17 cellular contexts compared by ENCODE assay signal in genomic region chr18:2964349-2965010, GRCh38. TPM values are rescaled to one million over a fixed set of nuclear protein-coding genes. Genes with fewer than 3 reads are reported as not detected.
DNase-seq lines count a peak whose midpoint lies in the region; ATAC-seq, FAIRE-seq and TF ChIP-seq lines count a peak whose summit lies in the region.
"Had no signal": no experiment of that assay in that cellular context is flagged by ENCODE, and none has a peak within 500 bp of the region (broad histone marks: within the 10 kb centered on the region; RNA-seq: fewer than 3 reads in every experiment).

No MANE protein-coding gene starts in this region.

- CTCF ChIA-PET in activated CD8-positive, alpha-beta memory T cell treated with anti-CD3 and anti-CD28 coated beads, Interleukin-2, amount 10 ng/mL, durations not matched to agents 7 days and 5 days (lab: Charles Lee) = interaction anchor here (1.0 to 10.9 kb wide), 5 partner anchors 14 to 99 kb away, joined by 5 to 111 read pairs (median 5); no protein-coding TSS in a partner anchor
- CTCF ChIA-PET in K562 (lab: Yijun Ruan, JAX; ENCODE audit: low intra/inter-chr PET ratio) = no interaction called here

- in situ Hi-C loops in K562 (cut with MboI) = no loop called here

- FAIRE-seq in K562 (lab: Jason Lieb, UNC) = no peak
- FAIRE-seq: endothelial cell of umbilical vein, frontal cortex had no signal

- H3K9me1 ChIP-seq in K562 (ENCODE audit: control insufficient read depth, insufficient read depth, low read length) = no peaks in the 10 kb centered on the region

- no peak for TF ChIP-seq POLR2A in K562 (conservative IDR thresholded peaks at IDR 0.05)

- TF ChIP-seq EP300 in K562 (IDR thresholded peaks at IDR 0.05; ENCODE audit: low read length) = no peak

- H3K36me3 Mint-ChIP-seq in activated CD8-positive, alpha-beta memory T cell treated with anti-CD3 and anti-CD28 coated beads, Interleukin-2, amount 10 ng/mL, durations not matched to agents 7 days and 5 days = peaks cover 20% of the 10 kb centered on the region
- peaks cover 45% of the 10 kb centered on the region for H3K36me3 Mint-ChIP-seq in stimulated activated effector memory CD8-positive, alpha-beta T cell treated with anti-CD3 and anti-CD28 coated beads, Interleukin-12 subunit alpha, Interleukin-12 subunit beta, amount 100 ng/mL, for 72 hours

- H4K20me1 ChIP-seq in OCI-LY3 (ENCODE audit: insufficient read depth, low read length) = no peaks in the 10 kb centered on the region
- peaks cover 9% of the 10 kb centered on the region for H4K20me1 ChIP-seq in K562 (replicated peaks; ENCODE audit: control insufficient read depth, insufficient read depth, low read length)

- no peaks in the 10 kb centered on the region for H3K27me3 ChIP-seq in OCI-LY3 (ENCODE audit: low read depth, low read length)
- H3K27me3 ChIP-seq in K562 (ENCODE audit: control insufficient read depth in 2 of 2, insufficient read depth in 2 of 2, low read length in 2 of 2) = no peaks in the 10 kb centered on the region
- H3K27me3 ChIP-seq: transverse colon had no signal

- no peak for ATAC-seq in activated CD8-positive, alpha-beta memory T cell treated with anti-CD3 and anti-CD28 coated beads, Interleukin-2, amount 10 ng/mL, durations not matched to agents 7 days and 5 days
- peak; percentile 49; the same call in 2 of the 3 replicates for ATAC-seq in K562
- ATAC-seq in stimulated activated effector memory CD8-positive, alpha-beta T cell treated with anti-CD3 and anti-CD28 coated beads, Interleukin-12 subunit alpha, Interleukin-12 subunit beta, amount 100 ng/mL, for 72 hours = no peak
- ATAC-seq in GM18502 (IDR thresholded peaks at IDR 0.05; ENCODE audit: poor library complexity, unreplicated experiment) = no peak
- ATAC-seq: lower lobe of right lung had no signal

- DNase-seq in activated CD8-positive, alpha-beta memory T cell treated with anti-CD3 and anti-CD28 coated beads, Interleukin-2, amount 10 ng/mL, durations not matched to agents 7 days and 5 days = no peak
- no peak for DNase-seq in activated CD8-positive, alpha-beta memory T cell treated with anti-CD3 and anti-CD28 coated beads, Interleukin-2, amount 50 U/mL, for 48 hours
- no peak for DNase-seq in K562 (ENCODE audit: extremely low read depth in 1 of 4, low spot score in 3 of 4)
- DNase-seq in stimulated activated effector memory CD8-positive, alpha-beta T cell treated with anti-CD3 and anti-CD28 coated beads, Interleukin-12 subunit alpha, Interleukin-12 subunit beta, amount 100 ng/mL, for 72 hours (ENCODE audit: low spot score in 2 of 2) = no peak
- DNase-seq in DMS 273 (lab: John Stamatoyannopoulos, UW; ENCODE audit: unreplicated experiment) = no peak
- no peak for DNase-seq in SHP77 (lab: John Stamatoyannopoulos, UW)
- DNase-seq: amygdala; lower lobe of right lung; NCI-H2107; NCI-H69; stimulated activated CD4-positive, alpha-beta T cell treated with anti-CD3 and anti-CD28 coated beads, Interleukin-2, amount 100 ng/mL, for 48 hours; stimulated activated CD8-positive, alpha-beta memory T cell treated with anti-CD3 and anti-CD28 coated beads, Interleukin-4, amount 100 ng/mL, for 48 hours; transverse colon had no signal

- H3K4me3 Mint-ChIP-seq in activated CD8-positive, alpha-beta memory T cell treated with anti-CD3 and anti-CD28 coated beads, Interleukin-2, amount 10 ng/mL, durations not matched to agents 7 days and 5 days = peak overlapping the region; percentile 58
- peak overlapping the region; percentile 76 for H3K4me3 Mint-ChIP-seq in stimulated activated effector memory CD8-positive, alpha-beta T cell treated with anti-CD3 and anti-CD28 coated beads, Interleukin-12 subunit alpha, Interleukin-12 subunit beta, amount 100 ng/mL, for 72 hours

- peak overlapping the region; percentile 12 for H3K4me2 ChIP-seq in OCI-LY3 (ENCODE audit: low read length)
- H3K4me2 ChIP-seq in K562 (ENCODE audit: insufficient read depth, low read length) = no peak overlapping the region

- peak overlapping the region; percentile 99 for H3K27ac ChIP-seq in OCI-LY3 (ENCODE audit: low read length)
- H3K27ac ChIP-seq in K562 (ENCODE audit: extremely low read depth, low read depth, low read length) = no peak overlapping the region
- H3K27ac ChIP-seq: lower lobe of right lung had no signal

- peaks cover 84% of the 10 kb centered on the region for H3K4me1 Mint-ChIP-seq in activated CD8-positive, alpha-beta memory T cell treated with anti-CD3 and anti-CD28 coated beads, Interleukin-2, amount 10 ng/mL, durations not matched to agents 7 days and 5 days
- peaks cover 76% of the 10 kb centered on the region for H3K4me1 Mint-ChIP-seq in stimulated activated effector memory CD8-positive, alpha-beta T cell treated with anti-CD3 and anti-CD28 coated beads, Interleukin-12 subunit alpha, Interleukin-12 subunit beta, amount 100 ng/mL, for 72 hours

- POLR2A ChIA-PET in K562 (lab: Yijun Ruan, JAX) = interaction anchor here (1.0 to 1.7 kb wide), 2 partner anchors 12 to 13 kb away, joined by 3 to 4 read pairs; no protein-coding TSS in a partner anchor

- H3K4me3 ChIP-seq in OCI-LY3 (ENCODE audit: low read length) (no peak overlapping the region), K562 (no peak overlapping the region)
- H3K4me3 ChIP-seq: lower lobe of right lung, transverse colon had no signal

- no peaks in the 10 kb centered on the region for H3K27me3 Mint-ChIP-seq in activated CD8-positive, alpha-beta memory T cell treated with anti-CD3 and anti-CD28 coated beads, Interleukin-2, amount 10 ng/mL, durations not matched to agents 7 days and 5 days

- H3K36me3 ChIP-seq in OCI-LY3 (replicated peaks; ENCODE audit: low read depth, low read length) (peaks cover 13% of the 10 kb centered on the region), K562 (ENCODE audit: control insufficient read depth, insufficient read depth, low read length) (peaks cover 9% of the 10 kb centered on the region)
- H3K36me3 ChIP-seq: lower lobe of right lung had no signal

- H3K9ac ChIP-seq in OCI-LY3 (ENCODE audit: low read length) = peak overlapping the region; percentile 97; the same call in 1 of the 2 replicates
- no peak overlapping the region for H3K9ac ChIP-seq in K562 (ENCODE audit: insufficient read depth in 1 of 2, low read depth in 2 of 2, low read length in 2 of 2)

- H3K79me2 ChIP-seq in OCI-LY3 (ENCODE audit: low read length) (peaks cover 78% of the 10 kb centered on the region), K562 (ENCODE audit: control insufficient read depth, insufficient read depth, low read length) (peaks cover 73% of the 10 kb centered on the region)

- intact Hi-C loops in K562 (cut with micrococcal nuclease) = no loop called here

- H2AFZ ChIP-seq in OCI-LY3 (ENCODE audit: low read depth, low read length) (no peak overlapping the region), K562 (ENCODE audit: low read depth, low read length) (no peak overlapping the region)

- no TSS peak for BruUV-seq in K562 (replicated peaks; lab: Mats Ljungman, UMichigan)

- 67% methylated on average over 8 of the region's 8 CpGs for WGBS in K562 (ENCODE audit: insufficient coverage, low coverage, missing lambda C conversion rate)

- TF ChIP-seq RAD21 in K562 (CRISPR knock-in tag; conservative IDR thresholded peaks at IDR 0.05 in 1 of 2, IDR thresholded peaks at IDR 0.05 in 1 of 2) = no peak

- TF ChIP-seq CTCF in OCI-LY3 (IDR thresholded peaks at IDR 0.05; ENCODE audit: low read depth, low read length) (no peak), K562 (IDR thresholded peaks at IDR 0.05 in 2 of 3, conservative IDR thresholded peaks at IDR 0.05 in 1 of 3; ENCODE audit: insufficient read depth in 2 of 3, low read depth in 1 of 3, low read length in 3 of 3) (no peak)

- H3K4me1 ChIP-seq in OCI-LY3 (ENCODE audit: low read length) = peaks cover 98% of the 10 kb centered on the region
- H3K4me1 ChIP-seq in K562 (replicated peaks in 1 of 2; ENCODE audit: control insufficient read depth in 2 of 2, insufficient read depth in 2 of 2, low read length in 2 of 2) = peaks cover 0 to 2% of the 10 kb centered on the region in 2 experiments; a peak in 1 of 5 replicates

- H3K9me3 ChIP-seq in OCI-LY3 (ENCODE audit: insufficient read depth, low read length) (no peaks in the 10 kb centered on the region), K562 (replicated peaks; ENCODE audit: control insufficient read depth, insufficient read depth, low read depth, low read length) (no peaks in the 10 kb centered on the region)
- H3K9me3 ChIP-seq: lower lobe of right lung, transverse colon had no signal

- no peaks in the 10 kb centered on the region for H3K9me3 Mint-ChIP-seq in activated CD8-positive, alpha-beta memory T cell treated with anti-CD3 and anti-CD28 coated beads, Interleukin-2, amount 10 ng/mL, durations not matched to agents 7 days and 5 days (ENCODE audit: low read depth)
- no peaks in the 10 kb centered on the region for H3K9me3 Mint-ChIP-seq in stimulated activated effector memory CD8-positive, alpha-beta T cell treated with anti-CD3 and anti-CD28 coated beads, Interleukin-12 subunit alpha, Interleukin-12 subunit beta, amount 100 ng/mL, for 72 hours

- peak overlapping the region; percentile 98 for H3K27ac Mint-ChIP-seq in activated CD8-positive, alpha-beta memory T cell treated with anti-CD3 and anti-CD28 coated beads, Interleukin-2, amount 10 ng/mL, durations not matched to agents 7 days and 5 days
- peak overlapping the region; percentile 87 for H3K27ac Mint-ChIP-seq in stimulated activated effector memory CD8-positive, alpha-beta T cell treated with anti-CD3 and anti-CD28 coated beads, Interleukin-12 subunit alpha, Interleukin-12 subunit beta, amount 100 ng/mL, for 72 hours

TF ChIP-seq in K562, 482 proteins besides CTCF, POLR2A, EP300 and RAD21:
- TF ChIP-seq BACH1 (tag; IDR thresholded peaks at IDR 0.05) = no peak

RNA-seq across cellular contexts. Expression of gene LPIN2, which starts 48.5 kb away (rescaled TPM):
- 10 to 100 TPM; 77.6 to 78.4 TPM for total RNA-seq in activated CD8-positive, alpha-beta memory T cell treated with anti-CD3 and anti-CD28 coated beads, Interleukin-2, amount 10 ng/mL, durations not matched to agents 7 days and 5 days
- 45.6 and 69.6 TPM in 2 replicates for total RNA-seq in K562 (2011; cell fraction: chromatin; rRNA removed; ENCODE audit: low replicate concordance)
- total RNA-seq in K562 (2011; cell fraction: nucleolus; rRNA removed) = 29.0 and 29.5 TPM in 2 replicates
- total RNA-seq in K562 (2011; cell fraction: nucleoplasm; rRNA removed) = 35.7 and 37.3 TPM in 2 replicates
- total RNA-seq in K562 (2014; rRNA removed) (21.0 and 23.3 TPM in 2 replicates), K562 (2014; rRNA removed; fragmentation: Illumina TruSeq; extraction: Trizol) (20.6 and 23.5 TPM in 2 replicates), K562 (2015; rRNA removed; fragmentation: Illumina TruSeq; extraction: Trizol) (24.3 and 25.3 TPM in 2 replicates), K562 (2021) (26.1 and 31.7 TPM in 2 replicates)
- polyA plus RNA-seq in K562 (2011; rRNA removed) (33.2 and 34.8 TPM in 2 replicates), K562 (2014; fragmentation: Illumina TruSeq; extraction: Trizol) (24.2 and 30.3 TPM in 2 replicates), K562 (2014; fragmentation: Nextera tagmentation; extraction: Ambion mirVana) (1 to 10 TPM; 5.2 to 7.6 TPM), K562 (2014; rRNA removed) (23.0 and 24.6 TPM in 2 replicates)
- 17.2 and 25.7 TPM in 2 replicates for polyA plus RNA-seq in K562 (2011; cell fraction: cytosol; rRNA removed)
- 37.4 and 44.9 TPM in 2 replicates for polyA plus RNA-seq in K562 (2011; cell fraction: nucleus; rRNA removed)
- 18.3 and 28.4 TPM in 2 replicates for polyA plus RNA-seq in K562 (2012)
- polyA minus RNA-seq in K562 (2011; rRNA and poly(A)+ RNA removed) = 41.5 and 47.0 TPM in 2 replicates
- 22.2 and 22.3 TPM in 2 replicates for polyA minus RNA-seq in K562 (2011; cell fraction: cytosol; rRNA and poly(A)+ RNA removed)
- polyA minus RNA-seq in K562 (2011; cell fraction: nucleus; rRNA and poly(A)+ RNA removed) = 20.3 and 39.2 TPM in 2 replicates
